In the genomic region with DNA sequence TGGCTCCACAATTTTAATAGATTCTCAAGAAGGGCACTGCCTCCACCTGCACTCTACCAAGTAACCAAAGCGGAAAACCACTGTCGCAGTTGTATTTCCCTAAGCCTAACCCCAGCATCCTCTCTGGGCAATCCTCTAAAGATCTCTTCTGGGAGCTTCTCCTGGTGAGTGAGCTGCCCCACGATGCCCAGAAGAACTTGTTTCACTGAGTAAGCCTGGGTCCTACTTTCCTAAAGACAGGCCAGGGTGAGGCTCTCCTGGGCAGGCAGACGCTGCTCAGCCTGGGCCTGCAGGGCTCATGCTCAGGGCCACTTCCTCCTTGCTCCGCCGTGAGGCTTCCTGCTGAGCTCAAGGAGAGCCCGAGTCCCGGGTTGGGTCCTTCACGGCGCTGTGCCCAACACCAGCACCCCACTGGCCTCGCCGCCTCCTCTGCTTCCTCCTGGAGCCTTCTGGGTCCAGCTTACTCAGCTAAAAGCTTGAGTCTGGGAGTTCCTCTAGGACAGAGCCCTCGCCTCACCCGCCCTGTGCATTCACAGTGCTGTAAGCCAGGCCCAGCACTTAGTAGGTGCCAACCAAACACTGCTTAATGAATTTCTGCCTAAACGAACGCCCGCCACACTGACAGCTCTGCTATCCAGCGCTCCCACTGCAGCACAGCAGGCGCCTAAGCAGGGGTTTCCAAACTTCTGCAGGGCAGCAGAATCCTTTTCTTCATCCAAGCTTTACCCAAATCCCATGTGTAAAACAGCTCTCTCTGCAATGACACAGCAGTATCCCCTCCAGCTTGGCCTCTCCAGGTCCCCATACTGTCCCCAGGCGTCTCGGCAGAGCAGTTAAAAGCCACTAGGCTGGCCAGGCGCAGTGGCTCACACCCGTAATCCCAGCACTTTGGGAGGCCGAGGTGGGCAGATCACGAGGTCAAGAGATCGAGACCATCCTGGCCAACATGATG, we compare ENCODE assay signal across 1 cellular context.
TF ChIP-seq lines count a peak whose summit lies in the region.

No MANE protein-coding gene starts in this region.

TF ChIP-seq in HEK293, 187 proteins besides CTCF, POLR2A, EP300 and RAD21 (continued from another document):
- TF ChIP-seq ZBTB8A (tag by site-specific recombination; IDR thresholded peaks at IDR 0.05) (0 out of 2 replicates have a peak, but pooled peaks have one; percentile 18), ZNF548 (tag by site-specific recombination; IDR thresholded peaks at IDR 0.05) (no peak), ZNF555 (tag by site-specific recombination; conservative IDR thresholded peaks at IDR 0.05) (no peak)
